ENCODE assay signal across 9 cellular contexts in the genomic region with DNA sequence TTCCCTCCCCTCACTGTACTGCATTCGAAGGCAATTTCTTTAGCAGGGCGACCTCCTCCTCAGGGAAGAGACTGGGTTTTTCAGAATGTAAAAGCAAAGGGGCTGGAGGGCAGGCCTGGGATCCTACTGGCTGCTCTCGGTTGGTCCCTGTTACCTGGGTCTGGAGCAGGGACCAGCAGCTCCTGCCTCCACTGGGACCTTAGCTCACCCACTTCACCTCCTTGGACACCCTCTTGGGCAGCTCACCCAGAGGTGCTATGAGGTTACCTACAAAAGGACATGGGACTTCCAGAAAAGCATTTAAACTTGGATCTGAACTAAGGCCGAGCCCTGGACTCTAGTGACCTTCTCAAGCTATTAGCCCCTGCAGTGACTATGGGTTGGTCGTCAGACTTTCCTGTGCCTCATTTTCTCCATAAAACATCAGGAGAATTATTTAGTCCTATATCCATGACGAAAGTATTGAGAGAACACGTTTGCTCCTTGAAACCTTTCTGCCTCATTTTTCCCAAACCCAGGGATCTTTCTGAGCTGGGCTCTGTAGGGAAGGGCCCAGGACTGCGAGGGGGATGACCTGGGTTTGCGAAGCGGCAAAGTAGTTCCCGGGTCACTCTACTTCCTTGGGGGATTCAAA.
DNase-seq lines count a peak whose midpoint lies in the region; ATAC-seq and TF ChIP-seq lines count a peak whose summit lies in the region.
"Had no signal": no experiment of that assay in that cellular context is flagged by ENCODE, and none has a peak within 500 bp of the region (broad histone marks: within the 10 kb centered on the region; RNA-seq: fewer than 3 reads in every experiment).

No MANE protein-coding gene starts in this region.

- H3K9me2 ChIP-seq in SK-N-SH: no peaks in the 10 kb centered on the region

- peak overlapping the region; percentile 28 for H3K4me3 Mint-ChIP-seq in activated CD4-positive, alpha-beta memory T cell treated with anti-CD3 and anti-CD28 coated beads, Interleukin-2, amount 10 ng/mL, durations not matched to agents 7 days and 5 days
- peak overlapping the region; percentile 86 for H3K4me3 Mint-ChIP-seq in stimulated activated memory B cell treated with anti-CD40 and anti-IgM and Interleukin-4, amounts not matched to agents 10 μg/mL and 1 μg/mL and 100 μg/mL, for 72 hours

- TF ChIP-seq RAD21 in SK-N-SH (IDR thresholded peaks at IDR 0.05; ENCODE audit: low read length): no peak

- POLR2A ChIA-PET in SK-N-SH (lab: Yijun Ruan, JAX): no interaction called here
- POLR2A ChIA-PET in activated CD4-positive, alpha-beta memory T cell treated with anti-CD3 and anti-CD28 coated beads, Interleukin-2, amount 10 ng/mL, durations not matched to agents 7 days and 5 days (lab: Charles Lee): no interaction called here

- ATAC-seq in SK-N-SH treated with all-trans-retinoic acid at 6 μM for 48 hours (no peak), left lobe of liver (no peak)
- no peak for ATAC-seq in stimulated activated memory B cell treated with anti-CD40 and anti-IgM and Interleukin-4, amounts not matched to agents 10 μg/mL and 1 μg/mL and 100 μg/mL, for 72 hours

- H3K4me1 ChIP-seq in SK-N-SH (ENCODE audit: control insufficient read depth in 1 of 2, insufficient read depth in 2 of 2, low read depth in 1 of 2, low read length in 1 of 2): peaks cover 7 to 17% of the 10 kb centered on the region in 2 experiments; a peak in 3 of 4 replicates

- peaks cover 33% of the 10 kb centered on the region for H3K4me1 Mint-ChIP-seq in activated CD4-positive, alpha-beta memory T cell treated with anti-CD3 and anti-CD28 coated beads, Interleukin-2, amount 10 ng/mL, durations not matched to agents 7 days and 5 days
- H3K4me1 Mint-ChIP-seq in stimulated activated memory B cell treated with anti-CD40 and anti-IgM and Interleukin-4, amounts not matched to agents 10 μg/mL and 1 μg/mL and 100 μg/mL, for 72 hours: peaks cover 44% of the 10 kb centered on the region

- H3K36me3 ChIP-seq in SK-N-SH (replicated peaks in 1 of 2; ENCODE audit: control insufficient read depth in 1 of 2, insufficient read depth in 2 of 2, low read length in 1 of 2): no peaks in the 10 kb centered on the region

- no peak for DNase-seq in SK-N-SH
- no peak for DNase-seq in activated CD4-positive, alpha-beta memory T cell treated with anti-CD3 and anti-CD28 coated beads, Interleukin-2, amount 10 ng/mL, durations not matched to agents 7 days and 5 days
- no peak for DNase-seq in left lobe of liver (ENCODE audit: low spot score)
- DNase-seq in AG20443 (ENCODE audit: low spot score): no peak
- no peak for DNase-seq in NCI-H748 treated with DMSO at 0.1 percent for 48 hours (lab: John Stamatoyannopoulos, UW)

- peak overlapping the region; percentile 76 for H2AFZ ChIP-seq in SK-N-SH (ENCODE audit: low read depth)

- TF ChIP-seq CTCF in SK-N-SH (IDR thresholded peaks at IDR 0.05): no peak

- H3K9me3 ChIP-seq in SK-N-SH: no peaks in the 10 kb centered on the region

- CTCF ChIA-PET in SK-N-SH (lab: Yijun Ruan, JAX): interaction anchor here (1.1 to 2.4 kb wide), 2 partner anchors 54 to 367 kb away, joined by 3 to 8 read pairs; no protein-coding TSS in a partner anchor
- CTCF ChIA-PET in activated CD4-positive, alpha-beta memory T cell treated with anti-CD3 and anti-CD28 coated beads, Interleukin-2, amount 10 ng/mL, durations not matched to agents 7 days and 5 days (lab: Charles Lee): interaction anchor here (1.2 kb wide), 1 partner anchor 411 kb away, joined by 4 read pairs; no protein-coding TSS in a partner anchor

- peak overlapping the region; percentile 93 for H3K4me2 ChIP-seq in SK-N-SH

- H3K27ac Mint-ChIP-seq in activated CD4-positive, alpha-beta memory T cell treated with anti-CD3 and anti-CD28 coated beads, Interleukin-2, amount 10 ng/mL, durations not matched to agents 7 days and 5 days: no peak overlapping the region
- H3K27ac Mint-ChIP-seq in stimulated activated memory B cell treated with anti-CD40 and anti-IgM and Interleukin-4, amounts not matched to agents 10 μg/mL and 1 μg/mL and 100 μg/mL, for 72 hours: peak overlapping the region; percentile 74

- H3K79me2 ChIP-seq in SK-N-SH (ENCODE audit: insufficient read depth): peaks cover 49% of the 10 kb centered on the region

- peak overlapping the region; percentile 59 to 62; a peak in 3 of 4 replicates for H3K4me3 ChIP-seq in SK-N-SH (ENCODE audit: low read depth in 2 of 2, low read length in 1 of 2)
- peak overlapping the region; percentile 41 for H3K4me3 ChIP-seq in iPS-11a (ENCODE audit: low read depth, low read length)

- peak overlapping the region; percentile 64 for H3K9ac ChIP-seq in SK-N-SH

- peaks cover 2% of the 10 kb centered on the region for H3K36me3 Mint-ChIP-seq in activated CD4-positive, alpha-beta memory T cell treated with anti-CD3 and anti-CD28 coated beads, Interleukin-2, amount 10 ng/mL, durations not matched to agents 7 days and 5 days (ENCODE audit: low read depth)
- H3K36me3 Mint-ChIP-seq in stimulated activated memory B cell treated with anti-CD40 and anti-IgM and Interleukin-4, amounts not matched to agents 10 μg/mL and 1 μg/mL and 100 μg/mL, for 72 hours: no peaks in the 10 kb centered on the region

- no peaks in the 10 kb centered on the region for H3F3A ChIP-seq in SK-N-SH (replicated peaks; ENCODE audit: insufficient read depth)

- H3K27me3 Mint-ChIP-seq in activated CD4-positive, alpha-beta memory T cell treated with anti-CD3 and anti-CD28 coated beads, Interleukin-2, amount 10 ng/mL, durations not matched to agents 7 days and 5 days: peaks cover 73% of the 10 kb centered on the region
- H3K27me3 Mint-ChIP-seq in stimulated activated memory B cell treated with anti-CD40 and anti-IgM and Interleukin-4, amounts not matched to agents 10 μg/mL and 1 μg/mL and 100 μg/mL, for 72 hours: peaks cover 77% of the 10 kb centered on the region

- WGBS in SK-N-SH (ENCODE audit: low lambda C conversion rate): 89% methylated on average over 11 of the region's 11 CpGs

- H3K27me3 ChIP-seq in SK-N-SH (ENCODE audit: insufficient read depth): no peaks in the 10 kb centered on the region

- no peak for TF ChIP-seq EP300 in SK-N-SH (IDR thresholded peaks at IDR 0.05; ENCODE audit: borderline replicate concordance in 1 of 2, low read depth in 1 of 2, low read length in 1 of 2)

- peak overlapping the region in 1 of 2 experiments; percentile 27; a peak in 1 of 4 replicates for H3K27ac ChIP-seq in SK-N-SH (ENCODE audit: low read depth in 2 of 2, low read length in 1 of 2)
- H3K27ac ChIP-seq: 22Rv1 had no signal

- H4K20me1 ChIP-seq in SK-N-SH (ENCODE audit: insufficient read depth): peaks cover 29% of the 10 kb centered on the region

- H3K9me3 Mint-ChIP-seq in activated CD4-positive, alpha-beta memory T cell treated with anti-CD3 and anti-CD28 coated beads, Interleukin-2, amount 10 ng/mL, durations not matched to agents 7 days and 5 days: no peaks in the 10 kb centered on the region
- H3K9me3 Mint-ChIP-seq in stimulated activated memory B cell treated with anti-CD40 and anti-IgM and Interleukin-4, amounts not matched to agents 10 μg/mL and 1 μg/mL and 100 μg/mL, for 72 hours: no peaks in the 10 kb centered on the region

TF ChIP-seq in SK-N-SH, 30 proteins besides CTCF, POLR2A, EP300 and RAD21 (continues in another document):
- TF ChIP-seq GATA2 (CRISPR knock-in tag; IDR thresholded peaks at IDR 0.05) (no peak), SMC3 (IDR thresholded peaks at IDR 0.05; ENCODE audit: low read depth, low read length) (no peak), POLR2AphosphoS5 (IDR thresholded peaks at IDR 0.05; ENCODE audit: low read depth, low read length) (no peak), FOXM1 (IDR thresholded peaks at IDR 0.05; ENCODE audit: low read depth) (no peak), MXI1 (IDR thresholded peaks at IDR 0.05; ENCODE audit: low read depth, low read length) (no peak), CHD2 (IDR thresholded peaks at IDR 0.05; ENCODE audit: low read length, partially characterized antibody) (no peak), TEAD4 (IDR thresholded peaks at IDR 0.05; ENCODE audit: borderline replicate concordance, insufficient read depth) (no peak), MEF2A (IDR thresholded peaks at IDR 0.05; ENCODE audit: borderline replicate concordance, low read depth) (no peak), SIN3A (IDR thresholded peaks at IDR 0.05; ENCODE audit: borderline replicate concordance, low read depth, low read length) (no peak)
- TF ChIP-seq, protein P1, sequence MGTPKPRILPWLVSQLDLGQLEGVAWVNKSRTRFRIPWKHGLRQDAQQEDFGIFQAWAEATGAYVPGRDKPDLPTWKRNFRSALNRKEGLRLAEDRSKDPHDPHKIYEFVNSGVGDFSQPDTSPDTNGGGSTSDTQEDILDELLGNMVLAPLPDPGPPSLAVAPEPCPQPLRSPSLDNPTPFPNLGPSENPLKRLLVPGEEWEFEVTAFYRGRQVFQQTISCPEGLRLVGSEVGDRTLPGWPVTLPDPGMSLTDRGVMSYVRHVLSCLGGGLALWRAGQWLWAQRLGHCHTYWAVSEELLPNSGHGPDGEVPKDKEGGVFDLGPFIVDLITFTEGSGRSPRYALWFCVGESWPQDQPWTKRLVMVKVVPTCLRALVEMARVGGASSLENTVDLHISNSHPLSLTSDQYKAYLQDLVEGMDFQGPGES (IDR thresholded peaks at IDR 0.05; ENCODE audit: low read depth, low read length): no peak

TF ChIP-seq in SK-N-SH treated with all-trans-retinoic acid at 6 μM for 48 hours, 23 proteins besides CTCF, POLR2A, EP300 and RAD21 (continues in another document):
- TF ChIP-seq ISL1 (CRISPR knock-in tag; IDR thresholded peaks at IDR 0.05) (no peak), ZC3H10 (CRISPR knock-in tag; IDR thresholded peaks at IDR 0.05) (no peak), ZNF565 (CRISPR knock-in tag; conservative IDR thresholded peaks at IDR 0.05; ENCODE audit: low read depth) (no peak)
- TF ChIP-seq, protein P2, sequence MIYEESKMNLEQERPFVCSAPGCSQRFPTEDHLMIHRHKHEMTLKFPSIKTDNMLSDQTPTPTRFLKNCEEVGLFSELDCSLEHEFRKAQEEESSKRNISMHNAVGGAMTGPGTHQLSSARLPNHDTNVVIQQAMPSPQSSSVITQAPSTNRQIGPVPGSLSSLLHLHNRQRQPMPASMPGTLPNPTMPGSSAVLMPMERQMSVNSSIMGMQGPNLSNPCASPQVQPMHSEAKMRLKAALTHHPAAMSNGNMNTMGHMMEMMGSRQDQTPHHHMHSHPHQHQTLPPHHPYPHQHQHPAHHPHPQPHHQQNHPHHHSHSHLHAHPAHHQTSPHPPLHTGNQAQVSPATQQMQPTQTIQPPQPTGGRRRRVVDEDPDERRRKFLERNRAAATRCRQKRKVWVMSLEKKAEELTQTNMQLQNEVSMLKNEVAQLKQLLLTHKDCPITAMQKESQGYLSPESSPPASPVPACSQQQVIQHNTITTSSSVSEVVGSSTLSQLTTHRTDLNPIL (CRISPR knock-in tag; IDR thresholded peaks at IDR 0.05; ENCODE audit: low read depth): no peak
